ENCODE assay signal across 13 cellular contexts in the genomic region with DNA sequence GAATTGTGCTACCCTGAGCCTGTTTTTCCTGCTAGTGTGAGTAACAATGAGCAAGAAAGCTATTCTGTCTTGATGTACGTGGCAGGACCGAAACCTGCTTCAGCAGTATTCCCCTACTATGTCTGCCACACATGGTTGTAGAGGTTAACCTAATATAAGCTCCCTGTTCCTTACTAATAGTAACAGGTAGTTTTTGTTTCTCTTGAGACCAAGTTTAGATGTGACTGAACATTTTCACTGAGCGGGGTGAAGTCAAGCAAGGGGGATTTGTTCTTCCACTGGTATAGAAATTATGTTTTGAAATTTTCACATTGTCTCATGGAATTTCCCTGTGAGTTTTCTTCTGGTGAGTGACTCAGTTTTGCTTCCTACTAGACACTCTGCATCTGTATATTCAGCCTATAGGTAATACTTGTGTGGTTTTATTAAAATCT. TPM values are rescaled to one million over a fixed set of nuclear protein-coding genes. Genes with fewer than 3 reads are reported as not detected.
DNase-seq lines count a peak whose midpoint lies in the region; ATAC-seq, FAIRE-seq and TF ChIP-seq lines count a peak whose summit lies in the region.
"Had no signal": no experiment of that assay in that cellular context is flagged by ENCODE, and none has a peak within 500 bp of the region (broad histone marks: within the 10 kb centered on the region; RNA-seq: fewer than 3 reads in every experiment).

No MANE protein-coding gene starts in this region.

- H3K27me3 Mint-ChIP-seq in neural progenitor cell (ENCODE audit: insufficient read depth, low read depth) = no peaks in the 10 kb centered on the region
- H3K27me3 Mint-ChIP-seq: activated naive CD8-positive, alpha-beta T cell had no signal

- H3K9me3 Mint-ChIP-seq in neural progenitor cell = no peaks in the 10 kb centered on the region
- H3K9me3 Mint-ChIP-seq: GM23338, nephron had no signal

- H3K9me3 ChIP-seq in neural progenitor cell (ENCODE audit: low read depth) = peaks cover 3% of the 10 kb centered on the region
- H3K9me3 ChIP-seq: thoracic aorta had no signal

- peak; percentile 76 for FAIRE-seq in GM18507 (lab: Jason Lieb, UNC)

- H3K4me3 Mint-ChIP-seq in neural progenitor cell = no peak overlapping the region
- H3K4me3 Mint-ChIP-seq: activated naive CD8-positive, alpha-beta T cell; GM23338; nephron had no signal

- ATAC-seq in GM19324 (IDR thresholded peaks at IDR 0.05; ENCODE audit: low FRiP score, unreplicated experiment) = peak; percentile 79
- ATAC-seq in HG02763 (IDR thresholded peaks at IDR 0.05; ENCODE audit: unreplicated experiment) = peak; percentile 87
- ATAC-seq in HG03521 (IDR thresholded peaks at IDR 0.05; ENCODE audit: unreplicated experiment) = peak; percentile 83
- ATAC-seq: GM23338 had no signal

- H3K4me3 ChIP-seq in neural progenitor cell = no peak overlapping the region
- H3K4me3 ChIP-seq: GM23338, thoracic aorta had no signal

- H3K4me1 ChIP-seq in neural progenitor cell = no peaks in the 10 kb centered on the region

- no peaks in the 10 kb centered on the region for H3K27me3 ChIP-seq in neural progenitor cell

- H3K27ac ChIP-seq in neural progenitor cell = no peak overlapping the region
- H3K27ac ChIP-seq: thoracic aorta had no signal

- H3K4me2 ChIP-seq in neural progenitor cell = no peak overlapping the region
- H3K4me2 ChIP-seq: GM23338 had no signal

- DNase-seq in GM18507 (ENCODE audit: extremely low spot score, insufficient read length, low read depth) = no peak
- no peak for DNase-seq in neural progenitor cell (ENCODE audit: low spot score)
- DNase-seq in NCI-H69 (lab: John Stamatoyannopoulos, UW) = no peak
- DNase-seq in 8988T = no peak
- DNase-seq in SHP77 (lab: John Stamatoyannopoulos, UW) = no peak
- DNase-seq: effector CD4-positive, alpha-beta T cell had no signal

- no peaks in the 10 kb centered on the region for H4K20me1 ChIP-seq in neural progenitor cell (ENCODE audit: low read depth)

- H3K9ac ChIP-seq in neural progenitor cell = no peak overlapping the region

- no peak for TF ChIP-seq CTCF in neural progenitor cell (IDR thresholded peaks at IDR 0.05)

- peaks cover 4% of the 10 kb centered on the region for H3K36me3 ChIP-seq in neural progenitor cell
- H3K36me3 ChIP-seq: thoracic aorta had no signal

- no peak overlapping the region for H2AFZ ChIP-seq in neural progenitor cell (replicated peaks)
- H2AFZ ChIP-seq: GM23338 had no signal

- no peak overlapping the region for H3K27ac Mint-ChIP-seq in neural progenitor cell
- H3K27ac Mint-ChIP-seq: activated naive CD8-positive, alpha-beta T cell; GM23338; nephron had no signal

- peaks cover 2% of the 10 kb centered on the region for H3K36me3 Mint-ChIP-seq in neural progenitor cell

- H3F3A ChIP-seq in neural progenitor cell (ENCODE audit: low read depth) = no peaks in the 10 kb centered on the region

- no peaks in the 10 kb centered on the region for H3K79me2 ChIP-seq in neural progenitor cell (ENCODE audit: low read depth)

- no peaks in the 10 kb centered on the region for H3K4me1 Mint-ChIP-seq in neural progenitor cell
- H3K4me1 Mint-ChIP-seq: GM23338, nephron had no signal

RNA-seq across cellular contexts. Expression of a gene that starts 37.3 kb away (rescaled TPM):
- total RNA-seq in neural progenitor cell (ENCODE audit: low replicate concordance) = 12.9 and 15.7 TPM in 2 replicates
